10 cellular contexts compared by ENCODE assay signal in the genomic region with DNA sequence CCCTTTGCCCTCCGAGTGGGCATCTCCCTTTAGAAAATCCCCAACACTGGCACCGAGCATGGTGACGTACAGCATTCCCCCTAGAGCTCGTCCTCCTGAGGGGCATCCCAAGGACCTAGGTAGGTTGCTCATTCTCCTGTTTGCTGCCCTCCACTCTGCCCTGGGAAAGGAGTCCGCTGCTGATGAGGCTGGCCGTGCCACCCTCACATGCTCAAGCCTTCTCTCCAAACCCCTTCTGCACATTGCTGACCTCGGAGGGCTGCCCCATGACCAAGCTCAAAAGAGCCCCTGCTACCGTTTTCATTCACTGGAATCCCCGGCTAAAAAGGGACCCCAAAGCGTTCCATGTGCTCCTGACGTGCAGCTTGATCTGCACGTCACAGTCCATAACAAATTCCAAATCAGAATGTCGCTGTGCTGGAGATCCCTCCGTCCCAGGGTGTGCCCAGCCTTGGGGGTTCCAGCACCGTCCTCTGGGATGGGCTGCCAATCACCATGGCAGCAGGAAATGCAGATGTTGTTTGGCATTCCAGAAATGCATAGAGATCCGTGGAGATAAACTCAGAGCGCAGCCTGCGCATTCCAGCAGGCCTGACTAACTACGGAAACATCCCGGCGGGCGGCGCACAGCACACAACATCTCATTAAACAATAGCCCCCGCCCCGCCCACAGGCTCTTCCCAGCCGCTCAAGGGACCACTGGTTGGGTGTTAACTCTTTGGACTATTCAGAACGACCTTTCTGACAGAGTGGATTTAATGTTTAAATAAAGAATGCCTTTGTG. TPM values are rescaled to one million over a fixed set of nuclear protein-coding genes. Genes with fewer than 3 reads are reported as not detected.
DNase-seq lines count a peak whose midpoint lies in the region; ATAC-seq, FAIRE-seq and TF ChIP-seq lines count a peak whose summit lies in the region.
"Had no signal": no experiment of that assay in that cellular context is flagged by ENCODE, and none has a peak within 500 bp of the region (broad histone marks: within the 10 kb centered on the region; RNA-seq: fewer than 3 reads in every experiment).

No MANE protein-coding gene starts in this region.

- TSS peak; percentile 58 for BruUV-seq in A673 (replicated peaks; lab: Mats Ljungman, UMichigan)
- no TSS peak for BruUV-seq in HepG2 (replicated peaks; lab: Mats Ljungman, UMichigan)

- FAIRE-seq in HepG2 (lab: Jason Lieb, UNC) = peak; percentile 93
- FAIRE-seq: islet of Langerhans had no signal

- no peaks in the 10 kb centered on the region for H3K36me3 Mint-ChIP-seq in activated T-helper 17 cell treated with anti-CD3 and anti-CD28 coated beads, Interleukin-2, amount 50 U/mL, for 72 hours (ENCODE audit: low read depth)

- no peak for TF ChIP-seq POLR2A in HepG2 (IDR thresholded peaks at IDR 0.05; ENCODE audit: insufficient read depth in 1 of 2, low read depth in 2 of 2, low read length in 2 of 2)

- H3K4me2 ChIP-seq in HepG2 (ENCODE audit: low read depth, low read length) = peak overlapping the region; percentile 67

- H3K4me3 Mint-ChIP-seq in activated T-helper 17 cell treated with anti-CD3 and anti-CD28 coated beads, Interleukin-2, amount 50 U/mL, for 72 hours = no peak overlapping the region

- H3K4me3 ChIP-seq in A673 (ENCODE audit: low read depth, low read length, poor library complexity, severe bottlenecking) = peak overlapping the region; percentile 24
- peak overlapping the region; percentile 18; the same call in 1 of the 2 replicates for H3K4me3 ChIP-seq in HUES64 (ENCODE audit: low read length)
- peak overlapping the region in 1 of 3 experiments; percentile 47; a peak in 2 of 6 replicates for H3K4me3 ChIP-seq in HepG2 (replicated peaks in 1 of 3; ENCODE audit: insufficient read depth in 1 of 3, low read depth in 2 of 3, low read length in 3 of 3)

- no peak overlapping the region for H3K27ac Mint-ChIP-seq in activated T-helper 17 cell treated with anti-CD3 and anti-CD28 coated beads, Interleukin-2, amount 50 U/mL, for 72 hours

- intact Hi-C loops in A673 (cut with micrococcal nuclease; ENCODE audit: unreplicated experiment) = no loop called here
- intact Hi-C loops in HepG2 (cut with micrococcal nuclease; ENCODE audit: unreplicated experiment) = loop anchor here (1.0 to 2.0 kb wide), 3 partner anchors 27 to 66 kb away; a partner anchor contains a TSS

- H3K4me1 ChIP-seq in A673 (ENCODE audit: insufficient read depth, low read length, poor library complexity, severe bottlenecking) = peaks cover 37% of the 10 kb centered on the region
- peaks cover 25% of the 10 kb centered on the region for H3K4me1 ChIP-seq in HUES64 (ENCODE audit: insufficient read depth, low read length)
- H3K4me1 ChIP-seq in HepG2 (ENCODE audit: insufficient read depth, low read length) = peaks cover 34% of the 10 kb centered on the region

- TF ChIP-seq RAD21 in HepG2 (CRISPR knock-in tag; IDR thresholded peaks at IDR 0.05) = no peak

- H2AFZ ChIP-seq in HepG2 (ENCODE audit: low read length) = no peak overlapping the region

- TF ChIP-seq CTCF in A673 (conservative IDR thresholded peaks at IDR 0.05; ENCODE audit: low read depth, low read length) (no peak), HepG2 (CRISPR knock-in tag; IDR thresholded peaks at IDR 0.05) (no peak; the same call in 1 of the 2 replicates)

- no peaks in the 10 kb centered on the region for H3K79me2 ChIP-seq in HepG2 (ENCODE audit: insufficient read depth, low read length)

- H3K9me3 ChIP-seq in A673 (ENCODE audit: low read depth, low read length, poor library complexity, severe bottlenecking) (no peaks in the 10 kb centered on the region), HUES64 (ENCODE audit: insufficient read depth, low read depth, low read length) (no peaks in the 10 kb centered on the region), HepG2 (ENCODE audit: low read length) (no peaks in the 10 kb centered on the region)

- H4K20me1 ChIP-seq in HepG2 (ENCODE audit: insufficient read depth, low read length) = no peaks in the 10 kb centered on the region

- peak in 1 of 2 experiments; percentile 75; a peak in 2 of 4 replicates for TF ChIP-seq EP300 in HepG2 (IDR thresholded peaks at IDR 0.05; ENCODE audit: low read depth in 2 of 2, low read length in 2 of 2)
- TF ChIP-seq EP300 in HepG2 (CRISPR knock-in tag; IDR thresholded peaks at IDR 0.05; ENCODE audit: borderline replicate concordance) = peak; percentile 48; the same call in 1 of the 2 replicates

- H3K27me3 Mint-ChIP-seq in activated T-helper 17 cell treated with anti-CD3 and anti-CD28 coated beads, Interleukin-2, amount 50 U/mL, for 72 hours = no peaks in the 10 kb centered on the region

- H3K36me3 ChIP-seq in A673 (ENCODE audit: insufficient read depth, low read length, poor library complexity, severe bottlenecking) = no peaks in the 10 kb centered on the region
- peaks cover 5% of the 10 kb centered on the region; the same call in 1 of the 2 replicates for H3K36me3 ChIP-seq in HUES64 (ENCODE audit: insufficient read depth, low read length)
- no peaks in the 10 kb centered on the region for H3K36me3 ChIP-seq in HepG2 (replicated peaks in 1 of 2; ENCODE audit: control insufficient read depth in 1 of 2, insufficient read depth in 2 of 2, low read length in 2 of 2)

- peak overlapping the region; percentile 86 for H3K27ac ChIP-seq in A673 (ENCODE audit: low read depth, low read length, poor library complexity, severe bottlenecking)
- peak overlapping the region; percentile 92 for H3K27ac ChIP-seq in HUES64 (ENCODE audit: low read depth, low read length)
- peak overlapping the region; percentile 80 for H3K27ac ChIP-seq in HepG2 (ENCODE audit: extremely low read length, insufficient read depth, low read length)

- CTCF ChIA-PET in A673 (lab: Charles Lee) = interaction anchor here (0.6 to 0.7 kb wide), 2 partner anchors 22 to 29 kb away, joined by 3 to 9 read pairs; no protein-coding TSS in a partner anchor
- CTCF ChIA-PET in HepG2 (lab: Yijun Ruan, JAX; ENCODE audit: low intra/inter-chr PET ratio, low total read pairs) = no interaction called here

- peak; percentile 97 for DNase-seq in A673 (ENCODE audit: low spot score)
- peak; percentile 98 for DNase-seq in dermis blood vessel endothelial cell
- DNase-seq in HepG2 (ENCODE audit: low spot score) = peak; percentile 96
- DNase-seq in DMS53 (lab: John Stamatoyannopoulos, UW) = no peak
- DNase-seq in NCI-H526 (lab: John Stamatoyannopoulos, UW) = no peak
- DNase-seq: NCI-H446 treated with DMSO at 0.1 percent for 48 hours had no signal

- H3K4me1 Mint-ChIP-seq in activated T-helper 17 cell treated with anti-CD3 and anti-CD28 coated beads, Interleukin-2, amount 50 U/mL, for 72 hours = peaks cover 5% of the 10 kb centered on the region

- H3K9ac ChIP-seq in HUES64 (ENCODE audit: low read depth, low read length) = peak overlapping the region; percentile 75
- peak overlapping the region; percentile 60 for H3K9ac ChIP-seq in HepG2 (ENCODE audit: insufficient read depth, low read depth, low read length)

- H3K9me3 Mint-ChIP-seq in activated T-helper 17 cell treated with anti-CD3 and anti-CD28 coated beads, Interleukin-2, amount 50 U/mL, for 72 hours = no peaks in the 10 kb centered on the region

- POLR2A ChIA-PET in A673 (lab: Charles Lee; ENCODE audit: low non-redundant PET) (no interaction called here), HepG2 (lab: Yijun Ruan, JAX) (interaction anchor here (1.5 to 1.9 kb wide), 2 partner anchors 11 to 18 kb away, joined by 4 to 8 read pairs; no protein-coding TSS in a partner anchor)

- in situ Hi-C loops in HepG2 (cut with HindIII; ENCODE audit: extremely low pct_ligation_motif_present, low pct_unique_long_range_greater_than_20kb) = no loop called here

- ATAC-seq in HepG2 (peak; percentile 90), HG03520 (IDR thresholded peaks at IDR 0.05; ENCODE audit: unreplicated experiment) (no peak)
- no peak for ATAC-seq in activated T-helper 17 cell treated with anti-CD3 and anti-CD28 coated beads, Interleukin-2, amount 50 U/mL, for 72 hours (replicated peaks)

- 24% methylated on average over 27 of the region's 27 CpGs for WGBS in HUES64
- 27% methylated on average over 20 of the region's 27 CpGs for WGBS in HepG2 (ENCODE audit: low lambda C conversion rate)

- no peaks in the 10 kb centered on the region for H3K27me3 ChIP-seq in A673 (replicated peaks; ENCODE audit: insufficient read depth, low read depth, low read length, poor library complexity)
- no peaks in the 10 kb centered on the region for H3K27me3 ChIP-seq in HUES64 (ENCODE audit: insufficient read depth, low read length)
- no peaks in the 10 kb centered on the region for H3K27me3 ChIP-seq in HepG2 (ENCODE audit: control insufficient read depth in 1 of 2, insufficient read depth in 2 of 2, low read length in 2 of 2)

RNA-seq across cellular contexts. Expression of a gene that starts 26.3 kb away (rescaled TPM):
- 17.8 and 17.9 TPM in 2 replicates for total RNA-seq in A673 (2021)
- polyA plus RNA-seq in HUES64 (2013, experiment 1 of 2) = 9.5 TPM
- 11.0 TPM for polyA plus RNA-seq in HUES64 (2013, experiment 2 of 2)
- total RNA-seq in dermis blood vessel endothelial cell = 7.3 and 12.4 TPM in 2 replicates
- 7.4 and 7.7 TPM in 2 replicates for total RNA-seq in HepG2 (2016; rRNA removed; fragmentation: Illumina TruSeq; extraction: Trizol)
- 2.1 and 3.2 TPM in 2 replicates for total RNA-seq in HepG2 (2016; cell fraction: cytosol; rRNA removed; fragmentation: Illumina TruSeq; extraction: Trizol; ENCODE audit: low read depth)
- 7.8 and 8.7 TPM in 2 replicates for total RNA-seq in HepG2 (2016; cell fraction: insoluble cytoplasmic fraction; rRNA removed; fragmentation: Illumina TruSeq; extraction: Trizol)
- 4.1 and 4.4 TPM in 2 replicates for total RNA-seq in HepG2 (2016; cell fraction: membrane; rRNA removed; fragmentation: Illumina TruSeq; extraction: Trizol)
- 4.8 and 5.3 TPM in 2 replicates for total RNA-seq in HepG2 (2016; cell fraction: nucleus; rRNA removed; fragmentation: Illumina TruSeq; extraction: Trizol)
- polyA plus RNA-seq in HepG2 (2011; rRNA removed) = 2.1 and 2.5 TPM in 2 replicates
- polyA plus RNA-seq in HepG2 (2011; cell fraction: cytosol; rRNA removed) = 1.7 and 3.9 TPM in 2 replicates
- polyA plus RNA-seq in HepG2 (2011; cell fraction: nucleus; rRNA removed) = 4.7 and 6.8 TPM in 2 replicates
- polyA plus RNA-seq in HepG2 (2012) = 2.4 and 4.1 TPM in 2 replicates
- 1.7 and 2.3 TPM in 2 replicates for polyA plus RNA-seq in HepG2 (2016; cell fraction: cytosol; fragmentation: Illumina TruSeq; extraction: Trizol; ENCODE audit: low read depth)
- 5.9 and 6.5 TPM in 2 replicates for polyA plus RNA-seq in HepG2 (2016; cell fraction: insoluble cytoplasmic fraction; fragmentation: Illumina TruSeq; extraction: Trizol; ENCODE audit: low read depth)
- polyA plus RNA-seq in HepG2 (2016; cell fraction: membrane; fragmentation: Illumina TruSeq; extraction: Trizol; ENCODE audit: low read depth) = 2.8 and 3.1 TPM in 2 replicates
- polyA plus RNA-seq in HepG2 (2016; cell fraction: nucleus; fragmentation: Illumina TruSeq; extraction: Trizol; ENCODE audit: insufficient read depth, low read depth) = 4.2 and 7.0 TPM in 2 replicates
- 2.4 and 4.9 TPM in 2 replicates for polyA minus RNA-seq in HepG2 (2011; rRNA and poly(A)+ RNA removed; ENCODE audit: low replicate concordance)
- 1.7 and 2.4 TPM in 2 replicates for polyA minus RNA-seq in HepG2 (2011; cell fraction: cytosol; rRNA and poly(A)+ RNA removed)
- 0.75 and 1.8 TPM in 2 replicates for polyA minus RNA-seq in HepG2 (2011; cell fraction: nucleus; rRNA and poly(A)+ RNA removed)
- total RNA-seq in activated T-helper 17 cell treated with anti-CD3 and anti-CD28 coated beads, Interleukin-2, amount 50 U/mL, for 72 hours = 10 to 100 TPM; 10.8 to 14.4 TPM

RNA-seq across cellular contexts. Expression of a gene that starts 26.3 kb away (rescaled TPM):
- total RNA-seq in A673 (2021) (22.7 and 25.6 TPM in 2 replicates), dermis blood vessel endothelial cell (28.1 and 30.7 TPM in 2 replicates), HepG2 (2016; rRNA removed; fragmentation: Illumina TruSeq; extraction: Trizol) (14.1 and 17.6 TPM in 2 replicates)
- polyA plus RNA-seq in HUES64 (2013, experiment 1 of 2) = 9.9 TPM
- polyA plus RNA-seq in HUES64 (2013, experiment 2 of 2) = 9.8 TPM
- total RNA-seq in HepG2 (2016; cell fraction: cytosol; rRNA removed; fragmentation: Illumina TruSeq; extraction: Trizol; ENCODE audit: low read depth) = 2.4 and 2.6 TPM in 2 replicates
- 10.3 and 13.8 TPM in 2 replicates for total RNA-seq in HepG2 (2016; cell fraction: insoluble cytoplasmic fraction; rRNA removed; fragmentation: Illumina TruSeq; extraction: Trizol)
- 6.4 and 6.7 TPM in 2 replicates for total RNA-seq in HepG2 (2016; cell fraction: membrane; rRNA removed; fragmentation: Illumina TruSeq; extraction: Trizol)
- 15.1 and 15.3 TPM in 2 replicates for total RNA-seq in HepG2 (2016; cell fraction: nucleus; rRNA removed; fragmentation: Illumina TruSeq; extraction: Trizol)
- 15.8 and 18.2 TPM in 2 replicates for polyA plus RNA-seq in HepG2 (2011; rRNA removed)
- polyA plus RNA-seq in HepG2 (2011; cell fraction: cytosol; rRNA removed) = 8.3 and 9.5 TPM in 2 replicates
- polyA plus RNA-seq in HepG2 (2011; cell fraction: nucleus; rRNA removed) = 47.3 and 53.1 TPM in 2 replicates
- 11.3 and 11.9 TPM in 2 replicates for polyA plus RNA-seq in HepG2 (2012)
- 1.3 and 1.5 TPM in 2 replicates for polyA plus RNA-seq in HepG2 (2016; cell fraction: cytosol; fragmentation: Illumina TruSeq; extraction: Trizol; ENCODE audit: low read depth)
- polyA plus RNA-seq in HepG2 (2016; cell fraction: insoluble cytoplasmic fraction; fragmentation: Illumina TruSeq; extraction: Trizol; ENCODE audit: low read depth) = 8.2 and 12.3 TPM in 2 replicates
- polyA plus RNA-seq in HepG2 (2016; cell fraction: membrane; fragmentation: Illumina TruSeq; extraction: Trizol; ENCODE audit: low read depth) = 2.5 and 3.1 TPM in 2 replicates
- polyA plus RNA-seq in HepG2 (2016; cell fraction: nucleus; fragmentation: Illumina TruSeq; extraction: Trizol; ENCODE audit: insufficient read depth, low read depth) = 23.5 and 25.4 TPM in 2 replicates
- polyA minus RNA-seq in HepG2 (2011; rRNA and poly(A)+ RNA removed; ENCODE audit: low replicate concordance) = 46.0 and 112 TPM in 2 replicates
- 8.4 and 10.0 TPM in 2 replicates for polyA minus RNA-seq in HepG2 (2011; cell fraction: cytosol; rRNA and poly(A)+ RNA removed)
- polyA minus RNA-seq in HepG2 (2011; cell fraction: nucleus; rRNA and poly(A)+ RNA removed) = 21.9 and 23.7 TPM in 2 replicates
- total RNA-seq in activated T-helper 17 cell treated with anti-CD3 and anti-CD28 coated beads, Interleukin-2, amount 50 U/mL, for 72 hours = 10 to 100 TPM; 13.0 to 16.4 TPM

Comparison
In these comparisons a context has a peak if more than half of its experiments do, and no peak if none do; other contexts are left out.
1. DNase-seq: peak in A673 (single experiment), dermis blood vessel endothelial cell (single experiment) and HepG2 (single experiment); none in DMS53 (single experiment) and NCI-H526 (0 of 2).
2. Peak in every context shown above with its lines, with median percentiles within 50 percentile points of each other: H3K27ac ChIP-seq.